In the genomic region with DNA sequence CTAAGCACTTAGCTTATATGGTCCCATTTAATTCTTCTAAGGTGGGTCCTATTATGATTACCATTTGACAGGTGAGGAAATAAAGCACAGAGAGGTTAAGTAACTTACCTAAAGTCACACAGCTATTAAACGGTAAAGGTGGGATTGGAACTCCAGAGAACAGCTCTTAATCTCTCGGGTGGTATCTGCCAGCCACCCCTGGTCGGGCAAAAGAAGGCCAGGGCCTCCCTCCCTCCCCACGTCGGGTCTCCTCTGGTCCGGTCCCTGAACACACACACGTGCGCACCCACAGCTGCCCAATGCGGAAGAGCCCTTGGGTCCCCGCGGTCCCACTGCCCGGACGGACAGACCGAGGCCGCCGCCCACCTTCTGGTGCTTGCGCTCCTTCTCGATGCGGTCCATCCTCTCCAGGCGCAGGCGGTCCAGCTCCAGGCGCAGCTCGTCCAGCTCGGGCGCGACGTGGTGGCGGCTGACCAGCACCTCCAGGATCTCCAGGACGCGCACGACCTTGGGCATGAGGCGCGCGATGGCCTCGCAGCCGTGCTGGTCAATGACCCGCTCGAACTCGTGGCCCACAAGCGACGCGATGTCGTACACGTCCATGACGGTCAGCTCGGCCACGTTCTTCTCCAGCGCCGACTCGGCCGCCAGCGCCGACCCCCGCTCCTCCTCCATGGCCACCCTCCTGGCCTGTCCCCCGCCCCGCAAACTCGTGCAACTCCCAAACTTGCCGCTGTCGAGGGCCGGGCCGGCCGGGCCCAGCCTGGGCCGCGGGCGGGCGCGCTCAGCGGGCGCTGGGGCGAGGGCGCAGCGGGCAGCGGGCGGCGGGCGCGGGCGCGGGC, we compare ENCODE assay signal across 1 cellular context.
TF ChIP-seq lines count a peak whose summit lies in the region.

No MANE protein-coding gene starts in this region.

TF ChIP-seq in K562, 482 proteins besides CTCF, POLR2A, EP300 and RAD21 (continued from another document and continues in another):
- TF ChIP-seq, protein P1, sequence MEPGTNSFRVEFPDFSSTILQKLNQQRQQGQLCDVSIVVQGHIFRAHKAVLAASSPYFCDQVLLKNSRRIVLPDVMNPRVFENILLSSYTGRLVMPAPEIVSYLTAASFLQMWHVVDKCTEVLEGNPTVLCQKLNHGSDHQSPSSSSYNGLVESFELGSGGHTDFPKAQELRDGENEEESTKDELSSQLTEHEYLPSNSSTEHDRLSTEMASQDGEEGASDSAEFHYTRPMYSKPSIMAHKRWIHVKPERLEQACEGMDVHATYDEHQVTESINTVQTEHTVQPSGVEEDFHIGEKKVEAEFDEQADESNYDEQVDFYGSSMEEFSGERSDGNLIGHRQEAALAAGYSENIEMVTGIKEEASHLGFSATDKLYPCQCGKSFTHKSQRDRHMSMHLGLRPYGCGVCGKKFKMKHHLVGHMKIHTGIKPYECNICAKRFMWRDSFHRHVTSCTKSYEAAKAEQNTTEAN (CRISPR knock-in tag; IDR thresholded peaks at IDR 0.05): peak; percentile 17; the same call in 1 of the 2 replicates
- peak; percentile 63; the same call in 1 of the 2 replicates for TF ChIP-seq ATF6 (CRISPR knock-in tag; IDR thresholded peaks at IDR 0.05)
- no peak for TF ChIP-seq FOXA1 (IDR thresholded peaks at IDR 0.05; ENCODE audit: borderline replicate concordance)
- peak; percentile 38; the same call in 1 of the 2 replicates for TF ChIP-seq KLF13 (tag; IDR thresholded peaks at IDR 0.05; ENCODE audit: borderline replicate concordance, low read depth)
- no peak for TF ChIP-seq ZNF124 (CRISPR knock-in tag; IDR thresholded peaks at IDR 0.05)
- TF ChIP-seq, protein P2, sequence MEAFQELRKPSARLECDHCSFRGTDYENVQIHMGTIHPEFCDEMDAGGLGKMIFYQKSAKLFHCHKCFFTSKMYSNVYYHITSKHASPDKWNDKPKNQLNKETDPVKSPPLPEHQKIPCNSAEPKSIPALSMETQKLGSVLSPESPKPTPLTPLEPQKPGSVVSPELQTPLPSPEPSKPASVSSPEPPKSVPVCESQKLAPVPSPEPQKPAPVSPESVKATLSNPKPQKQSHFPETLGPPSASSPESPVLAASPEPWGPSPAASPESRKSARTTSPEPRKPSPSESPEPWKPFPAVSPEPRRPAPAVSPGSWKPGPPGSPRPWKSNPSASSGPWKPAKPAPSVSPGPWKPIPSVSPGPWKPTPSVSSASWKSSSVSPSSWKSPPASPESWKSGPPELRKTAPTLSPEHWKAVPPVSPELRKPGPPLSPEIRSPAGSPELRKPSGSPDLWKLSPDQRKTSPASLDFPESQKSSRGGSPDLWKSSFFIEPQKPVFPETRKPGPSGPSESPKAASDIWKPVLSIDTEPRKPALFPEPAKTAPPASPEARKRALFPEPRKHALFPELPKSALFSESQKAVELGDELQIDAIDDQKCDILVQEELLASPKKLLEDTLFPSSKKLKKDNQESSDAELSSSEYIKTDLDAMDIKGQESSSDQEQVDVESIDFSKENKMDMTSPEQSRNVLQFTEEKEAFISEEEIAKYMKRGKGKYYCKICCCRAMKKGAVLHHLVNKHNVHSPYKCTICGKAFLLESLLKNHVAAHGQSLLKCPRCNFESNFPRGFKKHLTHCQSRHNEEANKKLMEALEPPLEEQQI (IDR thresholded peaks at IDR 0.05): no peak
- TF ChIP-seq SUPT5H (IDR thresholded peaks at IDR 0.05): peak; percentile 31; the same call in 1 of the 2 replicates
- TF ChIP-seq FUS (optimal IDR thresholded peaks at IDR 0.05; ENCODE audit: low read depth, low read length): no peak
- peak; percentile 48 for TF ChIP-seq CREM (IDR thresholded peaks at IDR 0.05; ENCODE audit: low read depth)
- peak in 1 of 2 experiments; percentile 57; a peak in 1 of 4 replicates for TF ChIP-seq FOXA3 (CRISPR knock-in tag; conservative IDR thresholded peaks at IDR 0.05 in 1 of 2, IDR thresholded peaks at IDR 0.05 in 1 of 2)
- TF ChIP-seq GTF2A2 (tag; IDR thresholded peaks at IDR 0.05): no peak
- TF ChIP-seq, protein P3, sequence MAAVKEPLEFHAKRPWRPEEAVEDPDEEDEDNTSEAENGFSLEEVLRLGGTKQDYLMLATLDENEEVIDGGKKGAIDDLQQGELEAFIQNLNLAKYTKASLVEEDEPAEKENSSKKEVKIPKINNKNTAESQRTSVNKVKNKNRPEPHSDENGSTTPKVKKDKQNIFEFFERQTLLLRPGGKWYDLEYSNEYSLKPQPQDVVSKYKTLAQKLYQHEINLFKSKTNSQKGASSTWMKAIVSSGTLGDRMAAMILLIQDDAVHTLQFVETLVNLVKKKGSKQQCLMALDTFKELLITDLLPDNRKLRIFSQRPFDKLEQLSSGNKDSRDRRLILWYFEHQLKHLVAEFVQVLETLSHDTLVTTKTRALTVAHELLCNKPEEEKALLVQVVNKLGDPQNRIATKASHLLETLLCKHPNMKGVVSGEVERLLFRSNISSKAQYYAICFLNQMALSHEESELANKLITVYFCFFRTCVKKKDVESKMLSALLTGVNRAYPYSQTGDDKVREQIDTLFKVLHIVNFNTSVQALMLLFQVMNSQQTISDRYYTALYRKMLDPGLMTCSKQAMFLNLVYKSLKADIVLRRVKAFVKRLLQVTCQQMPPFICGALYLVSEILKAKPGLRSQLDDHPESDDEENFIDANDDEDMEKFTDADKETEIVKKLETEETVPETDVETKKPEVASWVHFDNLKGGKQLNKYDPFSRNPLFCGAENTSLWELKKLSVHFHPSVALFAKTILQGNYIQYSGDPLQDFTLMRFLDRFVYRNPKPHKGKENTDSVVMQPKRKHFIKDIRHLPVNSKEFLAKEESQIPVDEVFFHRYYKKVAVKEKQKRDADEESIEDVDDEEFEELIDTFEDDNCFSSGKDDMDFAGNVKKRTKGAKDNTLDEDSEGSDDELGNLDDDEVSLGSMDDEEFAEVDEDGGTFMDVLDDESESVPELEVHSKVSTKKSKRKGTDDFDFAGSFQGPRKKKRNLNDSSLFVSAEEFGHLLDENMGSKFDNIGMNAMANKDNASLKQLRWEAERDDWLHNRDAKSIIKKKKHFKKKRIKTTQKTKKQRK (IDR thresholded peaks at IDR 0.05; ENCODE audit: borderline replicate concordance, low read depth, low read length): no peak
- TF ChIP-seq, protein P4, sequence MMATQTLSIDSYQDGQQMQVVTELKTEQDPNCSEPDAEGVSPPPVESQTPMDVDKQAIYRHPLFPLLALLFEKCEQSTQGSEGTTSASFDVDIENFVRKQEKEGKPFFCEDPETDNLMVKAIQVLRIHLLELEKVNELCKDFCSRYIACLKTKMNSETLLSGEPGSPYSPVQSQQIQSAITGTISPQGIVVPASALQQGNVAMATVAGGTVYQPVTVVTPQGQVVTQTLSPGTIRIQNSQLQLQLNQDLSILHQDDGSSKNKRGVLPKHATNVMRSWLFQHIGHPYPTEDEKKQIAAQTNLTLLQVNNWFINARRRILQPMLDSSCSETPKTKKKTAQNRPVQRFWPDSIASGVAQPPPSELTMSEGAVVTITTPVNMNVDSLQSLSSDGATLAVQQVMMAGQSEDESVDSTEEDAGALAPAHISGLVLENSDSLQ (IDR thresholded peaks at IDR 0.05): no peak
- peak; percentile 46; the same call in 1 of the 2 replicates for TF ChIP-seq ETV5 (CRISPR knock-in tag; IDR thresholded peaks at IDR 0.05; ENCODE audit: low read depth)
- TF ChIP-seq BACH1 (tag; IDR thresholded peaks at IDR 0.05): no peak
- TF ChIP-seq MTA3 (IDR thresholded peaks at IDR 0.05; ENCODE audit: borderline replicate concordance): peak; percentile 33; the same call in 1 of the 2 replicates
- TF ChIP-seq, protein P5, sequence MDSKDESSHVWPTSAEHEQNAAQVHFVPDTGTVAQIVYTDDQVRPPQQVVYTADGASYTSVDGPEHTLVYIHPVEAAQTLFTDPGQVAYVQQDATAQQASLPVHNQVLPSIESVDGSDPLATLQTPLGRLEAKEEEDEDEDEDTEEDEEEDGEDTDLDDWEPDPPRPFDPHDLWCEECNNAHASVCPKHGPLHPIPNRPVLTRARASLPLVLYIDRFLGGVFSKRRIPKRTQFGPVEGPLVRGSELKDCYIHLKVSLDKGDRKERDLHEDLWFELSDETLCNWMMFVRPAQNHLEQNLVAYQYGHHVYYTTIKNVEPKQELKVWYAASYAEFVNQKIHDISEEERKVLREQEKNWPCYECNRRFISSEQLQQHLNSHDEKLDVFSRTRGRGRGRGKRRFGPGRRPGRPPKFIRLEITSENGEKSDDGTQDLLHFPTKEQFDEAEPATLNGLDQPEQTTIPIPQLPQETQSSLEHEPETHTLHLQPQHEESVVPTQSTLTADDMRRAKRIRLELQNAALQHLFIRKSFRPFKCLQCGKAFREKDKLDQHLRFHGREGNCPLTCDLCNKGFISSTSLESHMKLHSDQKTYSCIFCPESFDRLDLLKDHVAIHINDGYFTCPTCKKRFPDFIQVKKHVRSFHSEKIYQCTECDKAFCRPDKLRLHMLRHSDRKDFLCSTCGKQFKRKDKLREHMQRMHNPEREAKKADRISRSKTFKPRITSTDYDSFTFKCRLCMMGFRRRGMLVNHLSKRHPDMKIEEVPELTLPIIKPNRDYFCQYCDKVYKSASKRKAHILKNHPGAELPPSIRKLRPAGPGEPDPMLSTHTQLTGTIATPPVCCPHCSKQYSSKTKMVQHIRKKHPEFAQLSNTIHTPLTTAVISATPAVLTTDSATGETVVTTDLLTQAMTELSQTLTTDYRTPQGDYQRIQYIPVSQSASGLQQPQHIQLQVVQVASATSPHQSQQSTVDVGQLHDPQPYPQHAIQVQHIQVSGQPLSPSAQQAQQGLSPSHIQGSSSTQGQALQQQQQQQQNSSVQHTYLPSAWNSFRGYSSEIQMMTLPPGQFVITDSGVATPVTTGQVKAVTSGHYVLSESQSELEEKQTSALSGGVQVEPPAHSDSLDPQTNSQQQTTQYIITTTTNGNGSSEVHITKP (IDR thresholded peaks at IDR 0.05; ENCODE audit: partially characterized antibody): no peak
- no peak for TF ChIP-seq FOS (IDR thresholded peaks at IDR 0.05; ENCODE audit: extremely low read depth, insufficient read length)
- TF ChIP-seq, protein P6, sequence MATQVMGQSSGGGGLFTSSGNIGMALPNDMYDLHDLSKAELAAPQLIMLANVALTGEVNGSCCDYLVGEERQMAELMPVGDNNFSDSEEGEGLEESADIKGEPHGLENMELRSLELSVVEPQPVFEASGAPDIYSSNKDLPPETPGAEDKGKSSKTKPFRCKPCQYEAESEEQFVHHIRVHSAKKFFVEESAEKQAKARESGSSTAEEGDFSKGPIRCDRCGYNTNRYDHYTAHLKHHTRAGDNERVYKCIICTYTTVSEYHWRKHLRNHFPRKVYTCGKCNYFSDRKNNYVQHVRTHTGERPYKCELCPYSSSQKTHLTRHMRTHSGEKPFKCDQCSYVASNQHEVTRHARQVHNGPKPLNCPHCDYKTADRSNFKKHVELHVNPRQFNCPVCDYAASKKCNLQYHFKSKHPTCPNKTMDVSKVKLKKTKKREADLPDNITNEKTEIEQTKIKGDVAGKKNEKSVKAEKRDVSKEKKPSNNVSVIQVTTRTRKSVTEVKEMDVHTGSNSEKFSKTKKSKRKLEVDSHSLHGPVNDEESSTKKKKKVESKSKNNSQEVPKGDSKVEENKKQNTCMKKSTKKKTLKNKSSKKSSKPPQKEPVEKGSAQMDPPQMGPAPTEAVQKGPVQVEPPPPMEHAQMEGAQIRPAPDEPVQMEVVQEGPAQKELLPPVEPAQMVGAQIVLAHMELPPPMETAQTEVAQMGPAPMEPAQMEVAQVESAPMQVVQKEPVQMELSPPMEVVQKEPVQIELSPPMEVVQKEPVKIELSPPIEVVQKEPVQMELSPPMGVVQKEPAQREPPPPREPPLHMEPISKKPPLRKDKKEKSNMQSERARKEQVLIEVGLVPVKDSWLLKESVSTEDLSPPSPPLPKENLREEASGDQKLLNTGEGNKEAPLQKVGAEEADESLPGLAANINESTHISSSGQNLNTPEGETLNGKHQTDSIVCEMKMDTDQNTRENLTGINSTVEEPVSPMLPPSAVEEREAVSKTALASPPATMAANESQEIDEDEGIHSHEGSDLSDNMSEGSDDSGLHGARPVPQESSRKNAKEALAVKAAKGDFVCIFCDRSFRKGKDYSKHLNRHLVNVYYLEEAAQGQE (CRISPR knock-in tag; IDR thresholded peaks at IDR 0.05; ENCODE audit: low read depth): no peak; the same call in 1 of the 2 replicates
- no peak for TF ChIP-seq KHSRP (IDR thresholded peaks at IDR 0.05)
- no peak for TF ChIP-seq ZNF551 (CRISPR knock-in tag; IDR thresholded peaks at IDR 0.05)
- TF ChIP-seq CBFB (CRISPR knock-in tag; IDR thresholded peaks at IDR 0.05): peak; percentile 87; the same call in 1 of the 2 replicates
- peak; percentile 1; the same call in 1 of the 2 replicates for TF ChIP-seq RB1 (IDR thresholded peaks at IDR 0.05; ENCODE audit: low read depth)
- TF ChIP-seq HEY1 (CRISPR knock-in tag; IDR thresholded peaks at IDR 0.05; ENCODE audit: borderline replicate concordance): no peak
- TF ChIP-seq PREB (CRISPR knock-in tag; IDR thresholded peaks at IDR 0.05): no peak
- peak; percentile 31; the same call in 1 of the 2 replicates for TF ChIP-seq E2F3 (CRISPR knock-in tag; IDR thresholded peaks at IDR 0.05)
- no peak for TF ChIP-seq JUND (IDR thresholded peaks at IDR 0.05; ENCODE audit: borderline replicate concordance, low read depth, low read length)
- no peak for TF ChIP-seq JUND (tag; IDR thresholded peaks at IDR 0.05; ENCODE audit: borderline replicate concordance, low read depth, low read length)
- peak; percentile 15 for TF ChIP-seq HMGN3 (IDR thresholded peaks at IDR 0.05; ENCODE audit: borderline replicate concordance, extremely low read depth, insufficient read length, low read depth, low read length)
- TF ChIP-seq YY1 (IDR thresholded peaks at IDR 0.05; ENCODE audit: borderline replicate concordance in 1 of 3, control insufficient read depth in 1 of 3, extremely low read depth in 1 of 3, insufficient read depth in 3 of 3, insufficient read length in 1 of 3, insufficient replicate concordance in 2 of 3, low read depth in 1 of 3, low read length in 2 of 3): peak in 1 of 3 experiments; percentile 72
- TF ChIP-seq ZNF780A (CRISPR knock-in tag; IDR thresholded peaks at IDR 0.05): no peak
